ENCODE assay signal across 8 cellular contexts in genomic region chr15:92833493-92834271, GRCh38.
A peak's percentile ranks its signal among the peaks of the same experiment; 100 is the strongest.
DNase-seq lines count a peak whose midpoint lies in the region; ATAC-seq, FAIRE-seq and TF ChIP-seq lines count a peak whose summit lies in the region.
"Had no signal": no experiment of that assay in that cellular context is flagged by ENCODE, and none has a peak within 500 bp of the region (broad histone marks: within the 10 kb centered on the region; RNA-seq: fewer than 3 reads in every experiment).

No MANE protein-coding gene starts in this region.

- H3K79me2 ChIP-seq in HepG2 (ENCODE audit: insufficient read depth, low read length), result no peaks in the 10 kb centered on the region

- no peak for TF ChIP-seq RAD21 in HepG2 (CRISPR knock-in tag; IDR thresholded peaks at IDR 0.05)

- no peak for TF ChIP-seq CTCF in HepG2 (CRISPR knock-in tag; IDR thresholded peaks at IDR 0.05)

- no TSS peak for BruUV-seq in HepG2 (replicated peaks; lab: Mats Ljungman, UMichigan)

- WGBS in HepG2 (ENCODE audit: low lambda C conversion rate), result 80% methylated on average over 5 of the region's 5 CpGs

- H3K4me2 ChIP-seq in HepG2 (ENCODE audit: low read depth, low read length), result no peak overlapping the region

- DNase-seq in activated CD8-positive, alpha-beta T cell treated with anti-CD3 and anti-CD28 coated beads, Interleukin-2, amount 10 ng/mL, durations not matched to agents 7 days and 5 days, result no peak
- DNase-seq in HepG2 (ENCODE audit: low spot score) (no peak), substantia nigra (lab: John Stamatoyannopoulos, UW) (no peak), OCI-M1 (lab: John Stamatoyannopoulos, UW) (no peak)
- DNase-seq: NCI-H2029 treated with DMSO at 0.1 percent for 48 hours had no signal

- in situ Hi-C loops in HepG2 (cut with HindIII; ENCODE audit: extremely low pct_ligation_motif_present, low pct_unique_long_range_greater_than_20kb), result no loop called here

- H3K36me3 ChIP-seq in HUES6 (ENCODE audit: control insufficient read depth, insufficient read depth, low read length), result no peaks in the 10 kb centered on the region
- no peaks in the 10 kb centered on the region for H3K36me3 ChIP-seq in HepG2 (replicated peaks in 1 of 2; ENCODE audit: control insufficient read depth in 1 of 2, insufficient read depth in 2 of 2, low read length in 2 of 2)

- TF ChIP-seq POLR2A in HepG2 (IDR thresholded peaks at IDR 0.05; ENCODE audit: insufficient read depth in 1 of 2, low read depth in 2 of 2, low read length in 2 of 2), result no peak

- peak overlapping the region; percentile 95 for H3K27ac Mint-ChIP-seq in activated CD8-positive, alpha-beta T cell treated with anti-CD3 and anti-CD28 coated beads, Interleukin-2, amount 10 ng/mL, durations not matched to agents 7 days and 5 days

- TF ChIP-seq EP300 in HepG2 (IDR thresholded peaks at IDR 0.05; ENCODE audit: low read depth in 2 of 2, low read length in 2 of 2) (no peak), HepG2 (CRISPR knock-in tag; IDR thresholded peaks at IDR 0.05; ENCODE audit: borderline replicate concordance) (no peak)

- no peaks in the 10 kb centered on the region for H3K9me3 ChIP-seq in HUES6 (ENCODE audit: control insufficient read depth, insufficient read depth, low read depth, low read length)
- no peaks in the 10 kb centered on the region for H3K9me3 ChIP-seq in HepG2 (ENCODE audit: low read length)

- no peaks in the 10 kb centered on the region for H3K27me3 Mint-ChIP-seq in activated CD8-positive, alpha-beta T cell treated with anti-CD3 and anti-CD28 coated beads, Interleukin-2, amount 10 ng/mL, durations not matched to agents 7 days and 5 days (ENCODE audit: low read depth)

- no peaks in the 10 kb centered on the region for H3K9me3 Mint-ChIP-seq in activated CD8-positive, alpha-beta T cell treated with anti-CD3 and anti-CD28 coated beads, Interleukin-2, amount 10 ng/mL, durations not matched to agents 7 days and 5 days (ENCODE audit: insufficient read depth)

- peaks cover 35% of the 10 kb centered on the region for H3K4me1 ChIP-seq in HUES6 (ENCODE audit: control insufficient read depth, insufficient read depth, low read length)
- H3K4me1 ChIP-seq in HepG2 (ENCODE audit: insufficient read depth, low read length), result peaks cover 43% of the 10 kb centered on the region

- H3K27ac ChIP-seq in HUES6 (ENCODE audit: low read depth, low read length) (0 out of 2 replicates have a peak overlapping the region, but pooled peaks have one; percentile 71), HepG2 (ENCODE audit: extremely low read length, insufficient read depth, low read length) (no peak overlapping the region), substantia nigra (ENCODE audit: low read depth, low read length, poor library complexity, severe bottlenecking) (peak overlapping the region; percentile 98)

- no peak for ATAC-seq in activated CD8-positive, alpha-beta T cell treated with anti-CD3 and anti-CD28 coated beads, Interleukin-2, amount 10 ng/mL, durations not matched to agents 7 days and 5 days
- ATAC-seq in HepG2, result no peak
- ATAC-seq in HG03469 (IDR thresholded peaks at IDR 0.05; ENCODE audit: unreplicated experiment), result no peak
- no peak for ATAC-seq in HG03457 (IDR thresholded peaks at IDR 0.05; ENCODE audit: unreplicated experiment)

- no peaks in the 10 kb centered on the region for H4K20me1 ChIP-seq in HepG2 (ENCODE audit: insufficient read depth, low read length)

- no peak overlapping the region for H3K4me3 Mint-ChIP-seq in activated CD8-positive, alpha-beta T cell treated with anti-CD3 and anti-CD28 coated beads, Interleukin-2, amount 10 ng/mL, durations not matched to agents 7 days and 5 days

- no peak for FAIRE-seq in HepG2 (lab: Jason Lieb, UNC)

- no peak overlapping the region for H2AFZ ChIP-seq in HepG2 (ENCODE audit: low read length)

- H3K4me3 ChIP-seq in HUES6 (ENCODE audit: low read depth, low read length), result no peak overlapping the region
- H3K4me3 ChIP-seq in HepG2 (replicated peaks in 1 of 3; ENCODE audit: insufficient read depth in 1 of 3, low read depth in 2 of 3, low read length in 3 of 3), result no peak overlapping the region

- POLR2A ChIA-PET in activated CD8-positive, alpha-beta T cell treated with anti-CD3 and anti-CD28 coated beads, Interleukin-2, amount 10 ng/mL, durations not matched to agents 7 days and 5 days (lab: Charles Lee), result interaction anchor here (0.9 to 6.1 kb wide), 5 partner anchors 13 to 70 kb away, joined by 3 to 228 read pairs (median 74); partner anchors contain the start of gene CHD2
- POLR2A ChIA-PET in HepG2 (lab: Yijun Ruan, JAX), result interaction anchor here (3.7 to 4.7 kb wide), 3 partner anchors 24 to 68 kb away, joined by 65 to 132 read pairs (median 122); partner anchors contain the start of gene CHD2

- H3K27me3 ChIP-seq in HUES6 (ENCODE audit: control insufficient read depth, insufficient read depth, low read length) (no peaks in the 10 kb centered on the region), HepG2 (ENCODE audit: control insufficient read depth in 1 of 2, insufficient read depth in 2 of 2, low read length in 2 of 2) (no peaks in the 10 kb centered on the region)

- CTCF ChIA-PET in activated CD8-positive, alpha-beta T cell treated with anti-CD3 and anti-CD28 coated beads, Interleukin-2, amount 10 ng/mL, durations not matched to agents 7 days and 5 days (lab: Charles Lee), result interaction anchor here (0.8 to 6.0 kb wide), 7 partner anchors 10 to 48 kb away, joined by 3 to 59 read pairs (median 6); no protein-coding TSS in a partner anchor
- CTCF ChIA-PET in HepG2 (lab: Yijun Ruan, JAX; ENCODE audit: low intra/inter-chr PET ratio, low total read pairs), result no interaction called here

- H3K36me3 Mint-ChIP-seq in activated CD8-positive, alpha-beta T cell treated with anti-CD3 and anti-CD28 coated beads, Interleukin-2, amount 10 ng/mL, durations not matched to agents 7 days and 5 days (ENCODE audit: low read depth), result no peaks in the 10 kb centered on the region

- H3K9ac ChIP-seq in HUES6 (ENCODE audit: low read length), result no peak overlapping the region
- no peak overlapping the region for H3K9ac ChIP-seq in HepG2 (ENCODE audit: insufficient read depth, low read depth, low read length)

- intact Hi-C loops in HepG2 (cut with micrococcal nuclease; ENCODE audit: unreplicated experiment), result no loop called here

- H3K4me1 Mint-ChIP-seq in activated CD8-positive, alpha-beta T cell treated with anti-CD3 and anti-CD28 coated beads, Interleukin-2, amount 10 ng/mL, durations not matched to agents 7 days and 5 days (ENCODE audit: low read depth), result peaks cover 67% of the 10 kb centered on the region

TF ChIP-seq in HepG2, 621 proteins besides CTCF, POLR2A, EP300 and RAD21:
- TF ChIP-seq ZNF263 (CRISPR knock-in tag; IDR thresholded peaks at IDR 0.05) (peak; percentile 68; the same call in 1 of the 2 replicates), ZNF260 (CRISPR knock-in tag; IDR thresholded peaks at IDR 0.05; ENCODE audit: borderline replicate concordance, low read depth) (no peak)
